Comparison of ENCODE assay signal across 27 cellular contexts in genomic region chr13:39505151-39505550, GRCh38.
"Had no signal": no experiment of that assay in that cellular context is flagged by ENCODE, and none has a peak within 500 bp of the region (broad histone marks: within the 10 kb centered on the region; RNA-seq: fewer than 3 reads in every experiment).

No MANE protein-coding gene starts in this region.

- H3K4me3 Mint-ChIP-seq: activated CD4-positive, alpha-beta memory T cell treated with anti-CD3 and anti-CD28 coated beads, Interleukin-2, amount 10 ng/mL, durations not matched to agents 7 days and 5 days; activated CD4-positive, alpha-beta T cell treated with anti-CD3 and anti-CD28 coated beads, Interleukin-2, amount 10 ng/mL, durations not matched to agents 7 days and 5 days; activated T-cell treated with anti-CD3 and anti-CD28 coated beads, Interleukin-2, amount 50 U/mL, for 4 hours; activated T-helper 17 cell treated with anti-CD3 and anti-CD28 coated beads, Interleukin-2, amount 50 U/mL, for 72 hours; central memory CD8-positive, alpha-beta T cell; dendritic cell treated with granulocyte-macrophage colony-stimulating factor and Interleukin-4, amounts not matched to agents 40 ng/mL and 50 ng/mL, for 4 days; endodermal cell; natural killer cell treated with Interleukin-12 subunit alpha and Interleukin-12 subunit beta and Interleukin-15 and Interleukin-18, amount 100 ng/mL, for 72 hours; WTC11 had no signal

- H3K4me1 ChIP-seq: left lung, pancreas had no signal

- H3K27me3 Mint-ChIP-seq: activated CD4-positive, alpha-beta T cell treated with anti-CD3 and anti-CD28 coated beads, Interleukin-2, amount 10 ng/mL, durations not matched to agents 7 days and 5 days; dendritic cell treated with granulocyte-macrophage colony-stimulating factor and Interleukin-4, amounts not matched to agents 40 ng/mL and 50 ng/mL, for 4 days had no signal

- H3K4me1 Mint-ChIP-seq: activated CD4-positive, alpha-beta memory T cell treated with anti-CD3 and anti-CD28 coated beads, Interleukin-2, amount 10 ng/mL, durations not matched to agents 7 days and 5 days; activated CD4-positive, alpha-beta T cell treated with anti-CD3 and anti-CD28 coated beads, Interleukin-2, amount 10 ng/mL, durations not matched to agents 7 days and 5 days; activated T-helper 17 cell treated with anti-CD3 and anti-CD28 coated beads, Interleukin-2, amount 50 U/mL, for 72 hours; central memory CD8-positive, alpha-beta T cell had no signal

- H3K4me3 ChIP-seq: esophagus squamous epithelium, heart right ventricle, left lung, lung, mucosa of descending colon, pancreas, spleen, suprapubic skin, tibial artery had no signal

- H3K9me3 ChIP-seq: esophagus squamous epithelium, left lung, mucosa of descending colon, neutrophil, pancreas, suprapubic skin, tibial artery had no signal

- H3K27ac Mint-ChIP-seq: activated CD4-positive, alpha-beta memory T cell treated with anti-CD3 and anti-CD28 coated beads, Interleukin-2, amount 10 ng/mL, durations not matched to agents 7 days and 5 days; activated CD4-positive, alpha-beta T cell treated with anti-CD3 and anti-CD28 coated beads, Interleukin-2, amount 10 ng/mL, durations not matched to agents 7 days and 5 days; activated naive CD4-positive, alpha-beta T cell treated with anti-CD3 and anti-CD28 coated beads, Interleukin-2, amount 50 U/mL, for 72 hours; activated T-helper 17 cell treated with anti-CD3 and anti-CD28 coated beads, Interleukin-2, amount 50 U/mL, for 72 hours; dendritic cell treated with granulocyte-macrophage colony-stimulating factor and Interleukin-4, amounts not matched to agents 40 ng/mL and 50 ng/mL, for 4 days; endodermal cell; natural killer cell treated with Interleukin-12 subunit alpha and Interleukin-12 subunit beta and Interleukin-15 and Interleukin-18, amount 100 ng/mL, for 72 hours; WTC11 had no signal

- H3K36me3 ChIP-seq: esophagus squamous epithelium, heart right ventricle, left lung, neutrophil, pancreas, spleen, suprapubic skin, tibial artery had no signal

- H3K27me3 ChIP-seq: esophagus squamous epithelium, heart right ventricle, left lung, neutrophil, spleen, suprapubic skin, tibial artery had no signal

- H3K27ac ChIP-seq: esophagus squamous epithelium, left lung, neutrophil, pancreas, spleen, suprapubic skin, tibial artery had no signal

- H3K36me3 Mint-ChIP-seq: activated naive CD4-positive, alpha-beta T cell treated with anti-CD3 and anti-CD28 coated beads, Interleukin-2, amount 50 U/mL, for 72 hours; natural killer cell treated with Interleukin-12 subunit alpha and Interleukin-12 subunit beta and Interleukin-15 and Interleukin-18, amount 100 ng/mL, for 72 hours had no signal

- ATAC-seq: activated naive CD4-positive, alpha-beta T cell treated with anti-CD3 and anti-CD28 coated beads, Interleukin-2, amount 50 U/mL, for 72 hours; activated T-cell treated with anti-CD3 and anti-CD28 coated beads, Interleukin-2, amount 50 U/mL, for 4 hours; activated T-helper 17 cell treated with anti-CD3 and anti-CD28 coated beads, Interleukin-2, amount 50 U/mL, for 72 hours; left lung; mucosa of descending colon; natural killer cell treated with Interleukin-12 subunit alpha and Interleukin-12 subunit beta and Interleukin-15 and Interleukin-18, amount 100 ng/mL, for 72 hours; pancreas; right cardiac atrium; WTC11 had no signal

- DNase-seq: activated CD4-positive, alpha-beta memory T cell treated with anti-CD3 and anti-CD28 coated beads, Interleukin-2, amount 10 ng/mL, durations not matched to agents 7 days and 5 days; activated CD4-positive, alpha-beta T cell treated with anti-CD3 and anti-CD28 coated beads for 1 hour; activated CD4-positive, alpha-beta T cell treated with anti-CD3 and anti-CD28 coated beads, Interleukin-2, amount 10 ng/mL, durations not matched to agents 7 days and 5 days; activated gamma-delta T cell treated with Interleukin-2 at 50 U/mL for 16 hours; activated T-cell treated with anti-CD3 and anti-CD28 coated beads, Interleukin-2, amount 50 U/mL, for 4 hours; anterior cingulate cortex; endodermal cell; esophagus squamous epithelium; foreskin melanocyte; heart right ventricle; left lung; mucosa of descending colon; pancreas; right cardiac atrium; spleen; stimulated activated naive CD4-positive, alpha-beta T cell; T-helper 2 cell; tibial artery had no signal
